In the genomic region with DNA sequence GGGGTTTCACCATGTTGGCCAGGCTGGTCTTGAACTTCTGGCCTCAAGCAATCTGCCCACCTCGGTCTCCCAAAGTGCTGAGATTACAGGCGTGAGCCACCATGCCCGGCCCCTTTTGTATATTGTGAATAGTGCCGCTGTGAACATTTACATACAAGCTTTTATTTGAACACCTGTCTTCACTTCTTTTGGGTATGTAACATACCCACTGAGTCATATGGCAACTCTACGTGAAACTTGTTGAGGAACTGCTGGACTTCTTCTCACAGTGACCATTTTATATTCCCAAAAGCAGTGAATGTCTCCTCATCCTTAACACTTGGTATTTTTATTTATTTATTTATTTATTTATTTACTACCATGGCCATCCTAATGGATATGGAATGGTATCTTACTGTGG, we compare ENCODE assay signal across 20 cellular contexts. TPM values are rescaled to one million over a fixed set of nuclear protein-coding genes. Genes with fewer than 3 reads are reported as not detected.
DNase-seq lines count a peak whose midpoint lies in the region; ATAC-seq and TF ChIP-seq lines count a peak whose summit lies in the region.
"Had no signal": no experiment of that assay in that cellular context is flagged by ENCODE, and none has a peak within 500 bp of the region (broad histone marks: within the 10 kb centered on the region; RNA-seq: fewer than 3 reads in every experiment).

No MANE protein-coding gene starts in this region.

- peaks cover 45% of the 10 kb centered on the region for H3K4me1 ChIP-seq in psoas muscle

- DNase-seq in GM12865 (ENCODE audit: low read depth), result peak; percentile 54
- peak; percentile 29 for DNase-seq in NCI-H526 treated with DMSO at 0.1 percent for 48 hours (lab: John Stamatoyannopoulos, UW)
- DNase-seq in psoas muscle, result no peak
- DNase-seq in NCI-H1092 treated with DMSO at 0.1 percent for 48 hours (lab: John Stamatoyannopoulos, UW), result no peak
- DNase-seq in HEK293T (ENCODE audit: extremely low spot score), result no peak
- DNase-seq: ACHN, AML-193, DMS153, DND-41, EL, GOT3, H7, IMR-90 had no signal

- POLR2A ChIA-PET in HEK293T (lab: Yijun Ruan, JAX), result no interaction called here

- WGBS in psoas muscle, 3 donors, result 81 to 94% (median 85%) methylated on average over 5 of the region's 5 CpGs

- no peaks in the 10 kb centered on the region for H3K36me3 ChIP-seq in psoas muscle (ENCODE audit: insufficient read depth in 1 of 2, low read depth in 1 of 2)

- H3K4me3 ChIP-seq in GM12865 (ENCODE audit: low read depth, low read length) (no peak overlapping the region), psoas muscle (no peak overlapping the region)
- H3K4me3 ChIP-seq: K562 had no signal

- H3K9me3 ChIP-seq in psoas muscle, result no peaks in the 10 kb centered on the region

- H3K27me3 ChIP-seq in psoas muscle (ENCODE audit: insufficient read depth in 3 of 3, low read length in 2 of 3), result peaks cover 0 to 5% (median 0%) of the 10 kb centered on the region in 3 donors

- H3K27ac ChIP-seq in psoas muscle, result peak overlapping the region; percentile 90

- CTCF ChIA-PET in HEK293T (lab: Yijun Ruan, JAX), result no interaction called here

- TF ChIP-seq CTCF in GM12865 (IDR thresholded peaks at IDR 0.05; ENCODE audit: insufficient read depth, low read depth, low read length, missing control alignments) (no peak), psoas muscle (IDR thresholded peaks at IDR 0.05) (no peak)

- ATAC-seq in psoas muscle, result no peak
- ATAC-seq in GM21381 (IDR thresholded peaks at IDR 0.05; ENCODE audit: unreplicated experiment), result no peak
- ATAC-seq: HCT116, K562 had no signal

- intact Hi-C loops in psoas muscle (cut with DNase I), result no loop called here

TF ChIP-seq in HEK293T, 16 proteins besides CTCF, POLR2A, EP300 and RAD21:
- no peak for TF ChIP-seq FOXK2 (IDR thresholded peaks at IDR 0.05)
- no peak for TF ChIP-seq ARNT (IDR thresholded peaks at IDR 0.05)
- no peak for TF ChIP-seq LEF1 (IDR thresholded peaks at IDR 0.05; ENCODE audit: borderline replicate concordance)
- TF ChIP-seq SUZ12 (IDR thresholded peaks at IDR 0.05), result no peak
- TF ChIP-seq FOXM1 (IDR thresholded peaks at IDR 0.05; ENCODE audit: borderline replicate concordance), result no peak
- TF ChIP-seq ZNF384 (IDR thresholded peaks at IDR 0.05), result no peak
- TF ChIP-seq, protein P1, sequence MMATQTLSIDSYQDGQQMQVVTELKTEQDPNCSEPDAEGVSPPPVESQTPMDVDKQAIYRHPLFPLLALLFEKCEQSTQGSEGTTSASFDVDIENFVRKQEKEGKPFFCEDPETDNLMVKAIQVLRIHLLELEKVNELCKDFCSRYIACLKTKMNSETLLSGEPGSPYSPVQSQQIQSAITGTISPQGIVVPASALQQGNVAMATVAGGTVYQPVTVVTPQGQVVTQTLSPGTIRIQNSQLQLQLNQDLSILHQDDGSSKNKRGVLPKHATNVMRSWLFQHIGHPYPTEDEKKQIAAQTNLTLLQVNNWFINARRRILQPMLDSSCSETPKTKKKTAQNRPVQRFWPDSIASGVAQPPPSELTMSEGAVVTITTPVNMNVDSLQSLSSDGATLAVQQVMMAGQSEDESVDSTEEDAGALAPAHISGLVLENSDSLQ (IDR thresholded peaks at IDR 0.05), result no peak
- TF ChIP-seq BHLHE40 (IDR thresholded peaks at IDR 0.05; ENCODE audit: borderline replicate concordance), result no peak
- no peak for TF ChIP-seq FOXA1 (IDR thresholded peaks at IDR 0.05)

RNA-seq across cellular contexts. Expression of gene SCT, which starts 3.9 kb away (rescaled TPM):
- 1 to 10 TPM in 2 of 4 donors, under 1 TPM in 1, not detected in 1; 0.89 to 4.8 (median 1.8) TPM for total RNA-seq in psoas muscle
- polyA plus RNA-seq in psoas muscle, result under 1 TPM in 1 of 3 donors, not detected in 2; 0.44 TPM
- total RNA-seq: CD4-positive, alpha-beta memory T cell; G401; H7; IMR-90; K562 had no signal
- polyA plus RNA-seq: BJ; CD14-positive monocyte; CD4-positive, alpha-beta memory T cell; IMR-90; K562 had no signal

RNA-seq across cellular contexts. Expression of gene CDHR5, which starts 6.1 kb away (rescaled TPM):
- total RNA-seq in psoas muscle, result under 1 TPM in 1 of 4 donors, not detected in 3; 0.20 TPM
- polyA plus RNA-seq in psoas muscle, result under 1 TPM in 2 of 3 donors, not detected in 1; 0.07 to 0.34 TPM
- total RNA-seq: CD4-positive, alpha-beta memory T cell; G401; H7; IMR-90 had no signal
- polyA plus RNA-seq: BJ; CD4-positive, alpha-beta memory T cell; IMR-90; K562 had no signal

RNA-seq across cellular contexts. Expression of gene DRD4, which starts 6.2 kb away (rescaled TPM):
- total RNA-seq in psoas muscle, result 1 to 10 TPM in 2 of 4 donors, under 1 TPM in 1, not detected in 1; 0.55 to 1.2 (median 1.1) TPM
- under 1 TPM in 2 of 3 donors, not detected in 1; 0.14 to 0.18 TPM for polyA plus RNA-seq in psoas muscle
- total RNA-seq: G401, IMR-90 had no signal
- polyA plus RNA-seq: BJ; CD14-positive monocyte; CD4-positive, alpha-beta memory T cell; IMR-90 had no signal

RNA-seq across cellular contexts. Expression of gene IRF7, which starts 15.1 kb away (rescaled TPM):
- 10 to 100 TPM in 3 of 4 donors, 1 to 10 TPM in 1; 7.5 to 23.1 (median 15.2) TPM for total RNA-seq in psoas muscle
- polyA plus RNA-seq in psoas muscle, result 10 to 100 TPM in 2 of 3 donors, 1 to 10 TPM in 1; 9.4 to 13.2 (median 12.9) TPM

RNA-seq across cellular contexts. Expression of gene PHRF1, which starts 54.6 kb away (rescaled TPM):
- 10 to 100 TPM; 19.8 to 31.2 (median 25.0) TPM for total RNA-seq in psoas muscle
- polyA plus RNA-seq in psoas muscle, result 10 to 100 TPM; 11.7 to 19.5 (median 13.5) TPM

Comparison
In these comparisons a context has a peak if more than half of its experiments do, and no peak if none do; other contexts are left out.
1. DNase-seq: peak in GM12865 (single experiment) and NCI-H526 treated with DMSO at 0.1 percent for 48 hours (single experiment); none in psoas muscle (0 of 2), NCI-H1092 treated with DMSO at 0.1 percent for 48 hours (single experiment) and HEK293T (single experiment).